In genomic region chr3:122021811-122022401, GRCh38 we compare ENCODE assay signal across 8 cellular contexts. TPM values are rescaled to one million over a fixed set of nuclear protein-coding genes. Genes with fewer than 3 reads are reported as not detected.
DNase-seq lines count a peak whose midpoint lies in the region; ATAC-seq and TF ChIP-seq lines count a peak whose summit lies in the region.

TSS of gene ILDR1 (minus strand) at chr3:122022247. CDS start at chr3:122022077, 170 bp downstream.

- TF ChIP-seq CTCF in CD4-positive, alpha-beta T cell (IDR thresholded peaks at IDR 0.05) = no peak
- TF ChIP-seq CTCF in MCF 10A (IDR thresholded peaks at IDR 0.05; ENCODE audit: unreplicated experiment) (no peak), foreskin fibroblast (IDR thresholded peaks at IDR 0.05; ENCODE audit: low read depth, low read length) (no peak), uterus (IDR thresholded peaks at IDR 0.05) (no peak), omental fat pad (IDR thresholded peaks at IDR 0.05) (no peak)

- intact Hi-C loops in CD4-positive, alpha-beta T cell (cut with DNase I, micrococcal nuclease) = no loop called here
- intact Hi-C loops in MCF 10A (cut with micrococcal nuclease) = no loop called here
- intact Hi-C loops in naive thymus-derived CD4-positive, alpha-beta T cell (cut with micrococcal nuclease) = no loop called here
- intact Hi-C loops in uterus (cut with DNase I; ENCODE audit: low total_unique reads) = no loop called here

- no peaks in the 10 kb centered on the region for H3K4me1 ChIP-seq in naive thymus-derived CD4-positive, alpha-beta T cell (ENCODE audit: control insufficient read depth in 2 of 2, insufficient read depth in 2 of 2, low read length in 2 of 2)
- H3K4me1 ChIP-seq in uterus = no peaks in the 10 kb centered on the region

- H3K27me3 Mint-ChIP-seq in CD4-positive, alpha-beta T cell = peaks cover 56% of the 10 kb centered on the region
- H3K27me3 Mint-ChIP-seq in MCF 10A (ENCODE audit: insufficient read depth, unreplicated experiment) = no peaks in the 10 kb centered on the region
- H3K27me3 Mint-ChIP-seq in naive thymus-derived CD4-positive, alpha-beta T cell = peaks cover 33 to 56% (median 54%) of the 10 kb centered on the region in 5 donors

- peaks cover 37% of the 10 kb centered on the region for H3K27me3 ChIP-seq in CD4-positive, alpha-beta T cell (ENCODE audit: control insufficient read depth, insufficient read depth, low read length)
- no peaks in the 10 kb centered on the region for H3K27me3 ChIP-seq in naive thymus-derived CD4-positive, alpha-beta T cell (ENCODE audit: control insufficient read depth in 2 of 2, insufficient read depth in 2 of 2, low read length in 2 of 2)
- peaks cover 0 to 3% of the 10 kb centered on the region in 2 donors for H3K27me3 ChIP-seq in uterus

- CTCF ChIA-PET in CD4-positive, alpha-beta T cell (lab: Charles Lee) = no interaction called here
- CTCF ChIA-PET in MCF 10A (lab: Yijun Ruan, JAX) = interaction anchor here (0.5 to 2.1 kb wide), 4 partner anchors 11 to 311 kb away, joined by 3 to 5 read pairs (median 4); no protein-coding TSS in a partner anchor
- CTCF ChIA-PET in naive thymus-derived CD4-positive, alpha-beta T cell (lab: Charles Lee) = no interaction called here

- DNase-seq in CD4-positive, alpha-beta T cell = peak in 1 of 10 experiments; percentile 3
- DNase-seq in NCI-H1105 treated with DMSO at 0.1 percent for 48 hours (lab: John Stamatoyannopoulos, UW) = peak; percentile 85
- DNase-seq in MCF 10A (ENCODE audit: unreplicated experiment) = peak; percentile 23
- DNase-seq in naive thymus-derived CD4-positive, alpha-beta T cell = peak in 2 of 9 donors; percentile 4 to 48
- DNase-seq in foreskin fibroblast = no peak
- DNase-seq in uterus = no peak
- DNase-seq in omental fat pad (ENCODE audit: low spot score) = no peak

- H3K36me3 ChIP-seq in naive thymus-derived CD4-positive, alpha-beta T cell (ENCODE audit: control insufficient read depth in 2 of 3, insufficient read depth in 3 of 3, low read length in 3 of 3) = no peaks in the 10 kb centered on the region
- no peaks in the 10 kb centered on the region for H3K36me3 ChIP-seq in uterus

- no peaks in the 10 kb centered on the region for H3K9me3 ChIP-seq in CD4-positive, alpha-beta T cell (ENCODE audit: control insufficient read depth, low read length)
- H3K9me3 ChIP-seq in naive thymus-derived CD4-positive, alpha-beta T cell (ENCODE audit: control insufficient read depth in 2 of 3, low read length in 3 of 3) = no peaks in the 10 kb centered on the region
- H3K9me3 ChIP-seq in uterus = no peaks in the 10 kb centered on the region

- BruUV-seq in MCF 10A (replicated peaks; lab: Mats Ljungman, UMichigan) = no TSS peak

- H3K4me3 Mint-ChIP-seq in CD4-positive, alpha-beta T cell = peak within 1 kb of the TSS; percentile 34
- H3K4me3 Mint-ChIP-seq in MCF 10A (ENCODE audit: unreplicated experiment) = peak within 1 kb of the TSS; percentile 73
- H3K4me3 Mint-ChIP-seq in naive thymus-derived CD4-positive, alpha-beta T cell = peak within 1 kb of the TSS in 8 of 10 donors; percentile 49 to 81 (median 68)

- ATAC-seq in CD4-positive, alpha-beta T cell (ENCODE audit: poor library complexity) = peak; percentile 41
- peak; percentile 43 for ATAC-seq in GM19452 (IDR thresholded peaks at IDR 0.05; ENCODE audit: unreplicated experiment)
- ATAC-seq in naive thymus-derived CD4-positive, alpha-beta T cell = peak; percentile 32
- ATAC-seq in omental fat pad (ENCODE audit: low FRiP score) = no peak

- no peak within 1 kb of the TSS for H3K27ac ChIP-seq in CD4-positive, alpha-beta T cell (ENCODE audit: low read depth, low read length)
- H3K27ac ChIP-seq in naive thymus-derived CD4-positive, alpha-beta T cell (ENCODE audit: low read depth, low read length) = no peak within 1 kb of the TSS
- H3K27ac ChIP-seq in uterus = no peak within 1 kb of the TSS

- POLR2A ChIA-PET in CD4-positive, alpha-beta T cell (lab: Charles Lee) = no interaction called here
- POLR2A ChIA-PET in MCF 10A (lab: Yijun Ruan, JAX) = no interaction called here
- POLR2A ChIA-PET in naive thymus-derived CD4-positive, alpha-beta T cell (lab: Charles Lee) = no interaction called here

- peaks cover 4% of the 10 kb centered on the region for H3K4me1 Mint-ChIP-seq in CD4-positive, alpha-beta T cell (ENCODE audit: low read depth)
- no peaks in the 10 kb centered on the region for H3K4me1 Mint-ChIP-seq in MCF 10A (ENCODE audit: insufficient read depth, unreplicated experiment)
- peaks cover 0 to 10% (median 3%) of the 10 kb centered on the region in 7 donors for H3K4me1 Mint-ChIP-seq in naive thymus-derived CD4-positive, alpha-beta T cell

- H3K9me3 Mint-ChIP-seq in CD4-positive, alpha-beta T cell = no peaks in the 10 kb centered on the region
- no peaks in the 10 kb centered on the region for H3K9me3 Mint-ChIP-seq in MCF 10A (ENCODE audit: unreplicated experiment)
- H3K9me3 Mint-ChIP-seq in naive thymus-derived CD4-positive, alpha-beta T cell = peaks cover 0 to 2% (median 0%) of the 10 kb centered on the region in 11 donors

- no peaks in the 10 kb centered on the region for H3K36me3 Mint-ChIP-seq in CD4-positive, alpha-beta T cell (ENCODE audit: low read depth)
- H3K36me3 Mint-ChIP-seq in MCF 10A (ENCODE audit: insufficient read depth, unreplicated experiment) = no peaks in the 10 kb centered on the region
- H3K36me3 Mint-ChIP-seq in naive thymus-derived CD4-positive, alpha-beta T cell = peaks cover 0 to 4% (median 0%) of the 10 kb centered on the region in 5 donors

- H3K4me3 ChIP-seq in naive thymus-derived CD4-positive, alpha-beta T cell (ENCODE audit: low read length) = no peak within 1 kb of the TSS
- H3K4me3 ChIP-seq in foreskin fibroblast (ENCODE audit: low read depth in 1 of 2, low read length in 2 of 2) (no peak within 1 kb of the TSS), uterus (no peak within 1 kb of the TSS)

- TF ChIP-seq POLR2A in uterus (IDR thresholded peaks at IDR 0.05) = no peak

- H3K27ac Mint-ChIP-seq in CD4-positive, alpha-beta T cell = no peak within 1 kb of the TSS
- peak within 1 kb of the TSS; percentile 70 for H3K27ac Mint-ChIP-seq in MCF 10A (ENCODE audit: low read depth, unreplicated experiment)
- no peak within 1 kb of the TSS for H3K27ac Mint-ChIP-seq in naive thymus-derived CD4-positive, alpha-beta T cell

RNA-seq across cellular contexts. Expression of gene ILDR1, which starts in this region (rescaled TPM):
- not detected for total RNA-seq in CD4-positive, alpha-beta T cell
- total RNA-seq in MCF 10A (2022) (0.23 TPM in 1 of 2 replicates, not detected in the other), uterus (1 to 10 TPM in 1 of 4 donors, not detected in 3; 1.9 TPM), omental fat pad (not detected)
- under 1 TPM in 2 of 5 experiments, not detected in 3; 0.19 to 0.31 TPM for total RNA-seq in naive thymus-derived CD4-positive, alpha-beta T cell
- polyA plus RNA-seq in naive thymus-derived CD4-positive, alpha-beta T cell = not detected

Comparison
In these comparisons a context has a peak if more than half of its experiments do, and no peak if none do; other contexts are left out.
1. Peak in ATAC-seq in CD4-positive, alpha-beta T cell; RNA of the gene not detected or under 1 TPM.
2. Peak in DNase-seq in MCF 10A; RNA of the gene not detected or under 1 TPM.
3. Peak in ATAC-seq in naive thymus-derived CD4-positive, alpha-beta T cell; RNA of the gene not detected or under 1 TPM.